ENCODE assay signal across 27 cellular contexts in genomic region chr6:82641677-82642076, GRCh38.
"Had no signal": no experiment of that assay in that cellular context is flagged by ENCODE, and none has a peak within 500 bp of the region (broad histone marks: within the 10 kb centered on the region; RNA-seq: fewer than 3 reads in every experiment).

No MANE protein-coding gene starts in this region.

- H3K9me3 ChIP-seq: suprapubic skin, testis, thoracic aorta, thyroid gland, tibial artery, upper lobe of left lung, upper lobe of right lung, uterus, vagina had no signal

- H3K4me3 ChIP-seq: stomach, suprapubic skin, testis, thoracic aorta, thyroid gland, tibial artery, tibial nerve, transverse colon, upper lobe of left lung, upper lobe of right lung, uterus, vagina had no signal

- FAIRE-seq: urothelium cell line had no signal

- H3K27me3 ChIP-seq: stomach, suprapubic skin, testis, thyroid gland, tibial artery, tibial nerve, transverse colon, upper lobe of left lung, upper lobe of right lung, uterus, vagina had no signal

- DNase-seq: stimulated activated CD4-positive, alpha-beta T cell treated with anti-CD3 and anti-CD28 coated beads, Interleukin-2, amount 100 ng/mL, for 48 hours; stimulated activated CD4-positive, alpha-beta T cell treated with anti-CD3 and anti-CD28 coated beads, Interleukin-4, amount 100 ng/mL, for 1 hour; stimulated activated CD4-positive, alpha-beta T cell treated with anti-CD3 and anti-CD28 coated beads, Interleukin-4, amount 100 ng/mL, for 24 hours; stimulated activated CD4-positive, alpha-beta T cell treated with anti-CD3 and anti-CD28 coated beads, Interleukin-4, amount 100 ng/mL, for 4 hours; stimulated activated CD8-positive, alpha-beta memory T cell treated with anti-CD3 and anti-CD28 coated beads, Interleukin-4, amount 100 ng/mL, for 48 hours; stimulated activated naive B cell treated with anti-CD40 and anti-IgM and Interleukin-4, amounts not matched to agents 10 μg/mL and 1 μg/mL and 100 μg/mL, for 72 hours; stimulated activated naive CD4-positive, alpha-beta T cell; stimulated activated naive CD4-positive, alpha-beta T cell treated with Interleukin-2 at 50 U/mL for 16 hours; stimulated activated naive CD8-positive, alpha-beta T cell treated with anti-CD3 and anti-CD28 coated beads, Interleukin-15, amount 100 ng/mL, for 72 hours; stimulated activated naive CD8-positive, alpha-beta T cell treated with anti-CD3 and anti-CD28 coated beads, Interleukin-15, Interleukin-2, amounts not matched to agents 100 U/mL and 50 U/mL, for 24 hours; stomach; substantia nigra; testis; thyroid gland; tibial artery; transverse colon; trophoblast cell; upper lobe of left lung; upper lobe of right lung; uterus had no signal

- H3K4me1 ChIP-seq: stomach, suprapubic skin, testis, thyroid gland, tibial artery, tibial nerve, transverse colon, upper lobe of left lung, upper lobe of right lung, uterus, vagina had no signal

- H3K36me3 ChIP-seq: stomach, suprapubic skin, thoracic aorta, thyroid gland, tibial artery, tibial nerve, transverse colon, upper lobe of left lung, upper lobe of right lung, uterus, vagina had no signal

- ATAC-seq: stimulated activated effector memory CD8-positive, alpha-beta T cell treated with anti-CD3 and anti-CD28 coated beads, Interleukin-12 subunit alpha, Interleukin-12 subunit beta, amount 100 ng/mL, for 72 hours; stimulated activated memory B cell treated with anti-CD40 and anti-IgM and Interleukin-4, amounts not matched to agents 10 μg/mL and 1 μg/mL and 100 μg/mL, for 72 hours; stimulated activated naive B cell treated with anti-CD40 and anti-IgM and Interleukin-4, amounts not matched to agents 10 μg/mL and 1 μg/mL and 100 μg/mL, for 72 hours; stimulated activated naive CD8-positive, alpha-beta T cell treated with anti-CD3 and anti-CD28 coated beads, Interleukin-15, amount 100 ng/mL, for 72 hours; stimulated activated naive CD8-positive, alpha-beta T cell treated with anti-CD3 and anti-CD28 coated beads, Interleukin-15, Interleukin-2, amounts not matched to agents 100 U/mL and 50 U/mL, for 24 hours; upper lobe of right lung had no signal

- H3K27ac ChIP-seq: stomach, suprapubic skin, testis, thoracic aorta, thyroid gland, tibial artery, tibial nerve, transverse colon, upper lobe of left lung, upper lobe of right lung, uterus, vagina had no signal
